Comparison of ENCODE assay signal across 15 cellular contexts in genomic region chr14:34710006-34710405, GRCh38. TPM values are rescaled to one million over a fixed set of nuclear protein-coding genes. Genes with fewer than 3 reads are reported as not detected.
DNase-seq lines count a peak whose midpoint lies in the region; ATAC-seq, FAIRE-seq and TF ChIP-seq lines count a peak whose summit lies in the region.
"Had no signal": no experiment of that assay in that cellular context is flagged by ENCODE, and none has a peak within 500 bp of the region (broad histone marks: within the 10 kb centered on the region; RNA-seq: fewer than 3 reads in every experiment).

No MANE protein-coding gene starts in this region.

- no peak overlapping the region for H2AFZ ChIP-seq in HepG2 (ENCODE audit: low read length)

- H4K20me1 ChIP-seq in HepG2 (ENCODE audit: insufficient read depth, low read length): no peaks in the 10 kb centered on the region

- peaks cover 0 to under 1% of the 10 kb centered on the region in 2 experiments; a peak in 1 of 5 replicates for H3K27me3 ChIP-seq in HepG2 (ENCODE audit: control insufficient read depth in 1 of 2, insufficient read depth in 2 of 2, low read length in 2 of 2)
- H3K27me3 ChIP-seq in right lobe of liver: no peaks in the 10 kb centered on the region

- H3K27me3 Mint-ChIP-seq in osteocyte (ENCODE audit: unreplicated experiment) (no peaks in the 10 kb centered on the region), glutamatergic neuron (ENCODE audit: unreplicated experiment) (no peaks in the 10 kb centered on the region)
- H3K27me3 Mint-ChIP-seq: central memory CD8-positive, alpha-beta T cell had no signal

- H3K79me2 ChIP-seq in HepG2 (ENCODE audit: insufficient read depth, low read length): peaks cover 21% of the 10 kb centered on the region

- no TSS peak for BruUV-seq in HepG2 (replicated peaks; lab: Mats Ljungman, UMichigan)

- TF ChIP-seq EP300 in HepG2 (IDR thresholded peaks at IDR 0.05; ENCODE audit: low read depth in 2 of 2, low read length in 2 of 2): no peak
- no peak for TF ChIP-seq EP300 in HepG2 (CRISPR knock-in tag; IDR thresholded peaks at IDR 0.05; ENCODE audit: borderline replicate concordance)

- H3K9me3 Mint-ChIP-seq in osteocyte (ENCODE audit: unreplicated experiment): no peaks in the 10 kb centered on the region
- H3K9me3 Mint-ChIP-seq in glutamatergic neuron (ENCODE audit: unreplicated experiment): peaks cover 3% of the 10 kb centered on the region
- H3K9me3 Mint-ChIP-seq: central memory CD8-positive, alpha-beta T cell had no signal

- FAIRE-seq in HepG2 (lab: Jason Lieb, UNC): no peak

- CTCF ChIA-PET in HepG2 (lab: Yijun Ruan, JAX; ENCODE audit: low intra/inter-chr PET ratio, low total read pairs): no interaction called here

- H3K9ac ChIP-seq in HepG2 (ENCODE audit: insufficient read depth, low read depth, low read length): no peak overlapping the region

- no peak for DNase-seq in HepG2 (ENCODE audit: low spot score)
- DNase-seq in right lobe of liver: no peak
- DNase-seq in osteocyte (ENCODE audit: extremely low spot score, unreplicated experiment): no peak
- DNase-seq in glutamatergic neuron: no peak
- DNase-seq in mesenteric fat pad (ENCODE audit: low spot score): no peak
- DNase-seq in CD1c-positive myeloid dendritic cell (ENCODE audit: extremely low spot score): no peak
- DNase-seq: activated naive CD4-positive, alpha-beta T cell treated with anti-CD3 and anti-CD28 coated beads, Interleukin-2, amount 50 U/mL, for 16 hours; AML-193; DMS153; stimulated activated CD4-positive, alpha-beta T cell treated with anti-CD3 and anti-CD28 coated beads, Interleukin-15, amount 100 ng/mL, for 24 hours; WERI-Rb-1 had no signal

- peak overlapping the region; percentile 34 for H3K27ac Mint-ChIP-seq in osteocyte (ENCODE audit: unreplicated experiment)
- H3K27ac Mint-ChIP-seq in glutamatergic neuron (ENCODE audit: unreplicated experiment): no peak overlapping the region

- H3K4me3 ChIP-seq in HepG2 (replicated peaks in 1 of 3; ENCODE audit: insufficient read depth in 1 of 3, low read depth in 2 of 3, low read length in 3 of 3) (no peak overlapping the region), right lobe of liver (no peak overlapping the region)

- no peak overlapping the region for H3K4me2 ChIP-seq in HepG2 (ENCODE audit: low read depth, low read length)

- POLR2A ChIA-PET in HepG2 (lab: Yijun Ruan, JAX): interaction anchor here (0.6 to 3.8 kb wide), 6 partner anchors 17 to 273 kb away, joined by 3 to 17 read pairs (median 5); partner anchors contain the start of gene SRP54

- H3K36me3 ChIP-seq in HepG2 (replicated peaks in 1 of 2; ENCODE audit: control insufficient read depth in 1 of 2, insufficient read depth in 2 of 2, low read length in 2 of 2) (peaks cover 6 to 10% of the 10 kb centered on the region in 2 experiments; a peak in 3 of 5 replicates), right lobe of liver (peaks cover 0 to 17% (median 2%) of the 10 kb centered on the region in 4 donors)

- ATAC-seq in HepG2 (no peak), right lobe of liver (no peak), GM21447 (IDR thresholded peaks at IDR 0.05; ENCODE audit: unreplicated experiment) (no peak)

- in situ Hi-C loops in HepG2 (cut with HindIII; ENCODE audit: extremely low pct_ligation_motif_present, low pct_unique_long_range_greater_than_20kb): no loop called here

- no peak for TF ChIP-seq CTCF in HepG2 (CRISPR knock-in tag; IDR thresholded peaks at IDR 0.05)
- TF ChIP-seq CTCF in right lobe of liver (IDR thresholded peaks at IDR 0.05): no peak
- TF ChIP-seq CTCF in osteocyte (IDR thresholded peaks at IDR 0.05): no peak
- no peak for TF ChIP-seq CTCF in glutamatergic neuron (IDR thresholded peaks at IDR 0.05; ENCODE audit: partially characterized antibody, unreplicated experiment)

- H3K36me3 Mint-ChIP-seq in osteocyte (ENCODE audit: unreplicated experiment) (peaks cover 2% of the 10 kb centered on the region), glutamatergic neuron (ENCODE audit: unreplicated experiment) (no peaks in the 10 kb centered on the region)

- WGBS in HepG2 (ENCODE audit: low lambda C conversion rate): 92% methylated on average over 1 of the region's 1 CpG
- 70% methylated on average over 1 of the region's 1 CpG for WGBS in right lobe of liver (ENCODE audit: insufficient coverage, low coverage, low lambda C conversion rate, missing lambda C conversion rate)

- peaks cover 49% of the 10 kb centered on the region for H3K4me1 ChIP-seq in HepG2 (ENCODE audit: insufficient read depth, low read length)
- H3K4me1 ChIP-seq in right lobe of liver: peaks cover 0 to 47% (median 3%) of the 10 kb centered on the region in 4 donors

- TF ChIP-seq POLR2A in HepG2 (IDR thresholded peaks at IDR 0.05; ENCODE audit: insufficient read depth in 1 of 2, low read depth in 2 of 2, low read length in 2 of 2) (no peak), right lobe of liver (IDR thresholded peaks at IDR 0.05) (no peak)

- H3K4me3 Mint-ChIP-seq in osteocyte (ENCODE audit: unreplicated experiment) (no peak overlapping the region), glutamatergic neuron (ENCODE audit: unreplicated experiment) (no peak overlapping the region)
- H3K4me3 Mint-ChIP-seq: central memory CD8-positive, alpha-beta T cell had no signal

- no peak for TF ChIP-seq RAD21 in HepG2 (CRISPR knock-in tag; IDR thresholded peaks at IDR 0.05)

- intact Hi-C loops in HepG2 (cut with micrococcal nuclease; ENCODE audit: unreplicated experiment): no loop called here
- intact Hi-C loops in right lobe of liver (cut with DNase I): no loop called here

- H3K4me1 Mint-ChIP-seq in osteocyte (ENCODE audit: unreplicated experiment) (peaks cover 45% of the 10 kb centered on the region), glutamatergic neuron (ENCODE audit: low read depth, unreplicated experiment) (peaks cover 9% of the 10 kb centered on the region)

- H3K9me3 ChIP-seq in HepG2 (ENCODE audit: low read length) (no peaks in the 10 kb centered on the region), right lobe of liver (no peaks in the 10 kb centered on the region)

- no peak overlapping the region for H3K27ac ChIP-seq in HepG2 (ENCODE audit: extremely low read length, insufficient read depth, low read length)
- no peak overlapping the region for H3K27ac ChIP-seq in right lobe of liver
- H3K27ac ChIP-seq in cingulate gyrus (ENCODE audit: low read depth, low read length): peak overlapping the region; percentile 6
- H3K27ac ChIP-seq: epithelial cell of prostate, WERI-Rb-1 had no signal

TF ChIP-seq in HepG2, 621 proteins besides CTCF, POLR2A, EP300 and RAD21:
- TF ChIP-seq IRF2 (CRISPR knock-in tag; IDR thresholded peaks at IDR 0.05) (no peak), HDAC6 (IDR thresholded peaks at IDR 0.05; ENCODE audit: low read depth, low read length) (0 out of 2 replicates have a peak, but pooled peaks have one; percentile 15), ZSCAN25 (CRISPR knock-in tag; IDR thresholded peaks at IDR 0.05) (no peak)
TF ChIP-seq in HepG2: peak in this region for 1.

RNA-seq across cellular contexts. Expression of gene CFL2, which starts 4.4 kb away (rescaled TPM):
- total RNA-seq in HepG2 (2016; rRNA removed; fragmentation: Illumina TruSeq; extraction: Trizol): 158 and 301 TPM in 2 replicates
- total RNA-seq in HepG2 (2016; cell fraction: cytosol; rRNA removed; fragmentation: Illumina TruSeq; extraction: Trizol; ENCODE audit: low read depth): 28.5 and 36.5 TPM in 2 replicates
- total RNA-seq in HepG2 (2016; cell fraction: insoluble cytoplasmic fraction; rRNA removed; fragmentation: Illumina TruSeq; extraction: Trizol): 158 and 295 TPM in 2 replicates
- total RNA-seq in HepG2 (2016; cell fraction: membrane; rRNA removed; fragmentation: Illumina TruSeq; extraction: Trizol): 108 and 127 TPM in 2 replicates
- total RNA-seq in HepG2 (2016; cell fraction: nucleus; rRNA removed; fragmentation: Illumina TruSeq; extraction: Trizol): 85.5 and 89.1 TPM in 2 replicates
- polyA plus RNA-seq in HepG2 (2011; rRNA removed): 68.8 and 114 TPM in 2 replicates
- polyA plus RNA-seq in HepG2 (2011; cell fraction: cytosol; rRNA removed): 44.2 and 78.0 TPM in 2 replicates
- polyA plus RNA-seq in HepG2 (2011; cell fraction: nucleus; rRNA removed): 22.8 and 33.8 TPM in 2 replicates
- polyA plus RNA-seq in HepG2 (2012): 145 and 207 TPM in 2 replicates
- 96.7 and 98.0 TPM in 2 replicates for polyA plus RNA-seq in HepG2 (2016; cell fraction: cytosol; fragmentation: Illumina TruSeq; extraction: Trizol; ENCODE audit: low read depth)
- 414 and 424 TPM in 2 replicates for polyA plus RNA-seq in HepG2 (2016; cell fraction: insoluble cytoplasmic fraction; fragmentation: Illumina TruSeq; extraction: Trizol; ENCODE audit: low read depth)
- polyA plus RNA-seq in HepG2 (2016; cell fraction: membrane; fragmentation: Illumina TruSeq; extraction: Trizol; ENCODE audit: low read depth): 172 and 187 TPM in 2 replicates
- 152 and 161 TPM in 2 replicates for polyA plus RNA-seq in HepG2 (2016; cell fraction: nucleus; fragmentation: Illumina TruSeq; extraction: Trizol; ENCODE audit: insufficient read depth, low read depth)
- polyA minus RNA-seq in HepG2 (2011; rRNA and poly(A)+ RNA removed; ENCODE audit: low replicate concordance): 34.1 and 43.7 TPM in 2 replicates
- 94.3 and 108 TPM in 2 replicates for polyA minus RNA-seq in HepG2 (2011; cell fraction: cytosol; rRNA and poly(A)+ RNA removed)
- polyA minus RNA-seq in HepG2 (2011; cell fraction: nucleus; rRNA and poly(A)+ RNA removed): 50.5 and 53.0 TPM in 2 replicates
- 10 to 100 TPM; 74.2 to 95.3 (median 78.3) TPM for total RNA-seq in right lobe of liver
- total RNA-seq in osteocyte: 42.0 and 47.0 TPM in 2 replicates
- total RNA-seq in glutamatergic neuron (ENCODE audit: unreplicated experiment): 57.6 TPM
- 78.8 TPM for total RNA-seq in mesenteric fat pad
